19 cellular contexts compared by ENCODE assay signal in genomic region chr11:13434247-13435205, GRCh38. TPM values are rescaled to one million over a fixed set of nuclear protein-coding genes. Genes with fewer than 3 reads are reported as not detected.
DNase-seq lines count a peak whose midpoint lies in the region; ATAC-seq, FAIRE-seq and TF ChIP-seq lines count a peak whose summit lies in the region.
"Had no signal": no experiment of that assay in that cellular context is flagged by ENCODE, and none has a peak within 500 bp of the region (broad histone marks: within the 10 kb centered on the region; RNA-seq: fewer than 3 reads in every experiment).

No MANE protein-coding gene starts in this region.

- FAIRE-seq in astrocyte (lab: Jason Lieb, UNC) (peak; percentile 41), frontal cortex (lab: Jason Lieb, UNC) (no peak)
- FAIRE-seq: endothelial cell of umbilical vein had no signal

- H3K36me3 ChIP-seq in CD8-positive, alpha-beta T cell (ENCODE audit: insufficient read depth, low read length), result no peaks in the 10 kb centered on the region
- H3K36me3 ChIP-seq in HAP-1 (replicated peaks) (no peaks in the 10 kb centered on the region), astrocyte (ENCODE audit: insufficient read depth, low read length) (peaks cover 3% of the 10 kb centered on the region)
- H3K36me3 ChIP-seq: cardiac muscle cell, vagina had no signal

- CTCF ChIA-PET in CD8-positive, alpha-beta T cell (lab: Charles Lee), result no interaction called here

- H3K9me3 ChIP-seq in CD8-positive, alpha-beta T cell (ENCODE audit: low read length), result no peaks in the 10 kb centered on the region
- H3K9me3 ChIP-seq in HAP-1 (no peaks in the 10 kb centered on the region), astrocyte (ENCODE audit: insufficient read depth, low read depth, low read length) (no peaks in the 10 kb centered on the region)
- H3K9me3 ChIP-seq: vagina had no signal

- H3K36me3 Mint-ChIP-seq in CD8-positive, alpha-beta T cell, result peaks cover 19% of the 10 kb centered on the region
- H3K36me3 Mint-ChIP-seq in astrocyte (ENCODE audit: low read depth, unreplicated experiment), result peaks cover 2% of the 10 kb centered on the region
- peaks cover 0 to 9% (median 4%) of the 10 kb centered on the region in 3 donors for H3K36me3 Mint-ChIP-seq in immature natural killer cell

- H3K4me1 ChIP-seq in CD8-positive, alpha-beta T cell (ENCODE audit: insufficient read depth, low read length), result no peaks in the 10 kb centered on the region
- H3K4me1 ChIP-seq in HAP-1, result peaks cover 22% of the 10 kb centered on the region
- peaks cover 4% of the 10 kb centered on the region for H3K4me1 ChIP-seq in astrocyte (ENCODE audit: insufficient read depth, low read length)
- H3K4me1 ChIP-seq: BLaER1, vagina had no signal

- POLR2A ChIA-PET in CD8-positive, alpha-beta T cell (lab: Charles Lee), result no interaction called here

- no peak overlapping the region for H2AFZ ChIP-seq in astrocyte (ENCODE audit: low read depth, low read length)

- no peaks in the 10 kb centered on the region for H3K27me3 Mint-ChIP-seq in CD8-positive, alpha-beta T cell (ENCODE audit: low read depth)
- H3K27me3 Mint-ChIP-seq in astrocyte (ENCODE audit: low read depth, unreplicated experiment) (no peaks in the 10 kb centered on the region), immature natural killer cell (ENCODE audit: low read depth in 3 of 3) (peaks cover 0 to 1% (median 0%) of the 10 kb centered on the region in 3 donors)
- H3K27me3 Mint-ChIP-seq: stimulated activated naive CD8-positive, alpha-beta T cell treated with anti-CD3 and anti-CD28 coated beads, Interleukin-15, Interleukin-2, amounts not matched to agents 100 ng/mL and 50 ng/mL, for 24 hours had no signal

- no peaks in the 10 kb centered on the region for H3K27me3 ChIP-seq in CD8-positive, alpha-beta T cell (ENCODE audit: insufficient read depth, low read length)
- H3K27me3 ChIP-seq in HAP-1 (ENCODE audit: low read depth) (no peaks in the 10 kb centered on the region), astrocyte (ENCODE audit: insufficient read depth, low read length) (no peaks in the 10 kb centered on the region)
- H3K27me3 ChIP-seq: BLaER1, cardiac muscle cell, heart right ventricle, vagina had no signal

- H3K9me3 Mint-ChIP-seq in CD8-positive, alpha-beta T cell, result no peaks in the 10 kb centered on the region
- no peaks in the 10 kb centered on the region for H3K9me3 Mint-ChIP-seq in astrocyte (ENCODE audit: unreplicated experiment)
- H3K9me3 Mint-ChIP-seq in immature natural killer cell, result no peaks in the 10 kb centered on the region

- peak overlapping the region; percentile 50 for H3K4me2 ChIP-seq in astrocyte (ENCODE audit: low read length)
- H3K4me2 ChIP-seq: BLaER1, KMS-11 had no signal

- H3K4me1 Mint-ChIP-seq in CD8-positive, alpha-beta T cell (ENCODE audit: low read depth), result peaks cover 38% of the 10 kb centered on the region
- H3K4me1 Mint-ChIP-seq in astrocyte (ENCODE audit: low read depth, unreplicated experiment) (peaks cover 14% of the 10 kb centered on the region), immature natural killer cell (peaks cover 51 to 72% of the 10 kb centered on the region in 2 donors)

- H4K20me1 ChIP-seq in astrocyte (ENCODE audit: insufficient read depth, low read length), result peaks cover 13% of the 10 kb centered on the region
- H4K20me1 ChIP-seq: BLaER1 had no signal

- ATAC-seq in CD8-positive, alpha-beta T cell, result no peak
- ATAC-seq in left ventricle myocardium superior, result no peak
- ATAC-seq in HG02588 (IDR thresholded peaks at IDR 0.05; ENCODE audit: unreplicated experiment), result no peak
- ATAC-seq: heart right ventricle had no signal

- in situ Hi-C loops in HAP-1 (cut with MboI; ENCODE audit: low sequenced_read_pairs), result no loop called here

- H3K79me2 ChIP-seq in astrocyte (ENCODE audit: insufficient read depth, low read length), result peaks cover 75% of the 10 kb centered on the region

- peak overlapping the region; percentile 54 for H3K9ac ChIP-seq in astrocyte (ENCODE audit: low read length)
- H3K9ac ChIP-seq: BLaER1, KMS-11 had no signal

- peak overlapping the region; percentile 4 for H3K27ac Mint-ChIP-seq in CD8-positive, alpha-beta T cell
- H3K27ac Mint-ChIP-seq in astrocyte (ENCODE audit: unreplicated experiment), result no peak overlapping the region
- peak overlapping the region in 5 of 6 donors; percentile 4 to 59 (median 32) for H3K27ac Mint-ChIP-seq in immature natural killer cell
- H3K27ac Mint-ChIP-seq: stimulated activated naive CD8-positive, alpha-beta T cell treated with anti-CD3 and anti-CD28 coated beads, Interleukin-15, Interleukin-2, amounts not matched to agents 100 ng/mL and 50 ng/mL, for 24 hours had no signal

- no peak for TF ChIP-seq CTCF in CD8-positive, alpha-beta T cell (IDR thresholded peaks at IDR 0.05)
- TF ChIP-seq CTCF in astrocyte (IDR thresholded peaks at IDR 0.05; ENCODE audit: insufficient read depth, low read depth, low read length), result no peak

- no peak overlapping the region for H3K4me3 ChIP-seq in CD8-positive, alpha-beta T cell (ENCODE audit: low read depth, low read length)
- H3K4me3 ChIP-seq in HAP-1 (peak overlapping the region; percentile 5), astrocyte (ENCODE audit: insufficient read depth, low read depth, low read length) (no peak overlapping the region)
- H3K4me3 ChIP-seq: BLaER1, cardiac muscle cell, heart right ventricle, lung, vagina had no signal

- no peak for DNase-seq in CD8-positive, alpha-beta T cell
- DNase-seq in HAP-1 (ENCODE audit: low spot score in 2 of 2), result peak in 1 of 2 experiments; percentile 96
- peak; percentile 12 for DNase-seq in astrocyte (ENCODE audit: low read depth)
- no peak for DNase-seq in immature natural killer cell
- no peak for DNase-seq in left ventricle myocardium superior
- DNase-seq in AML-193 (lab: John Stamatoyannopoulos, UW), result no peak
- no peak for DNase-seq in frontal cortex (ENCODE audit: low spot score in 2 of 2)
- DNase-seq: activated gamma-delta T cell treated with Interleukin-2 at 50 U/mL for 16 hours, heart right ventricle, NCI-H1694 treated with DMSO at 0.1 percent for 48 hours, nucleus accumbens had no signal

- H3K27ac ChIP-seq in CD8-positive, alpha-beta T cell (ENCODE audit: low read depth, low read length), result no peak overlapping the region
- peak overlapping the region; percentile 53 for H3K27ac ChIP-seq in astrocyte (ENCODE audit: low read depth, low read length)
- H3K27ac ChIP-seq: BLaER1, heart right ventricle, KMS-11, vagina had no signal

- H3K4me3 Mint-ChIP-seq in CD8-positive, alpha-beta T cell, result no peak overlapping the region
- no peak overlapping the region for H3K4me3 Mint-ChIP-seq in astrocyte (ENCODE audit: unreplicated experiment)
- H3K4me3 Mint-ChIP-seq in immature natural killer cell, result no peak overlapping the region
- H3K4me3 Mint-ChIP-seq: stimulated activated naive CD8-positive, alpha-beta T cell treated with anti-CD3 and anti-CD28 coated beads, Interleukin-15, Interleukin-2, amounts not matched to agents 100 ng/mL and 50 ng/mL, for 24 hours had no signal

- intact Hi-C loops in CD8-positive, alpha-beta T cell (cut with DNase I, micrococcal nuclease), result no loop called here
- intact Hi-C loops in left ventricle myocardium superior (cut with micrococcal nuclease), result no loop called here

RNA-seq across cellular contexts. Expression of gene BTBD10, which starts 28.5 kb away (rescaled TPM):
- total RNA-seq in CD8-positive, alpha-beta T cell, result 10 to 100 TPM; 17.0 to 19.2 TPM
- total RNA-seq in astrocyte, result 51.5 and 58.9 TPM in 2 replicates
- 10 to 100 TPM; 10.3 to 18.9 (median 17.8) TPM for polyA plus RNA-seq in immature natural killer cell
- 19.2 TPM for total RNA-seq in left ventricle myocardium superior
- 271 TPM for total RNA-seq in frontal cortex
